In genomic region chr9:494764-495163, GRCh38 we compare ENCODE assay signal across 1 cellular context.
TF ChIP-seq lines count a peak whose summit lies in the region.

No MANE protein-coding gene starts in this region.

TF ChIP-seq in HepG2, 621 proteins besides CTCF, POLR2A, EP300 and RAD21 (continued from another document and continues in another):
- TF ChIP-seq, protein P1, sequence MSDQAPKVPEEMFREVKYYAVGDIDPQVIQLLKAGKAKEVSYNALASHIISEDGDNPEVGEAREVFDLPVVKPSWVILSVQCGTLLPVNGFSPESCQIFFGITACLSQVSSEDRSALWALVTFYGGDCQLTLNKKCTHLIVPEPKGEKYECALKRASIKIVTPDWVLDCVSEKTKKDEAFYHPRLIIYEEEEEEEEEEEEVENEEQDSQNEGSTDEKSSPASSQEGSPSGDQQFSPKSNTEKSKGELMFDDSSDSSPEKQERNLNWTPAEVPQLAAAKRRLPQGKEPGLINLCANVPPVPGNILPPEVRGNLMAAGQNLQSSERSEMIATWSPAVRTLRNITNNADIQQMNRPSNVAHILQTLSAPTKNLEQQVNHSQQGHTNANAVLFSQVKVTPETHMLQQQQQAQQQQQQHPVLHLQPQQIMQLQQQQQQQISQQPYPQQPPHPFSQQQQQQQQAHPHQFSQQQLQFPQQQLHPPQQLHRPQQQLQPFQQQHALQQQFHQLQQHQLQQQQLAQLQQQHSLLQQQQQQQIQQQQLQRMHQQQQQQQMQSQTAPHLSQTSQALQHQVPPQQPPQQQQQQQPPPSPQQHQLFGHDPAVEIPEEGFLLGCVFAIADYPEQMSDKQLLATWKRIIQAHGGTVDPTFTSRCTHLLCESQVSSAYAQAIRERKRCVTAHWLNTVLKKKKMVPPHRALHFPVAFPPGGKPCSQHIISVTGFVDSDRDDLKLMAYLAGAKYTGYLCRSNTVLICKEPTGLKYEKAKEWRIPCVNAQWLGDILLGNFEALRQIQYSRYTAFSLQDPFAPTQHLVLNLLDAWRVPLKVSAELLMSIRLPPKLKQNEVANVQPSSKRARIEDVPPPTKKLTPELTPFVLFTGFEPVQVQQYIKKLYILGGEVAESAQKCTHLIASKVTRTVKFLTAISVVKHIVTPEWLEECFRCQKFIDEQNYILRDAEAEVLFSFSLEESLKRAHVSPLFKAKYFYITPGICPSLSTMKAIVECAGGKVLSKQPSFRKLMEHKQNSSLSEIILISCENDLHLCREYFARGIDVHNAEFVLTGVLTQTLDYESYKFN (CRISPR knock-in tag; conservative IDR thresholded peaks at IDR 0.05) = 0 out of 2 replicates have a peak, but pooled peaks have one; percentile 24
- TF ChIP-seq, protein P2, sequence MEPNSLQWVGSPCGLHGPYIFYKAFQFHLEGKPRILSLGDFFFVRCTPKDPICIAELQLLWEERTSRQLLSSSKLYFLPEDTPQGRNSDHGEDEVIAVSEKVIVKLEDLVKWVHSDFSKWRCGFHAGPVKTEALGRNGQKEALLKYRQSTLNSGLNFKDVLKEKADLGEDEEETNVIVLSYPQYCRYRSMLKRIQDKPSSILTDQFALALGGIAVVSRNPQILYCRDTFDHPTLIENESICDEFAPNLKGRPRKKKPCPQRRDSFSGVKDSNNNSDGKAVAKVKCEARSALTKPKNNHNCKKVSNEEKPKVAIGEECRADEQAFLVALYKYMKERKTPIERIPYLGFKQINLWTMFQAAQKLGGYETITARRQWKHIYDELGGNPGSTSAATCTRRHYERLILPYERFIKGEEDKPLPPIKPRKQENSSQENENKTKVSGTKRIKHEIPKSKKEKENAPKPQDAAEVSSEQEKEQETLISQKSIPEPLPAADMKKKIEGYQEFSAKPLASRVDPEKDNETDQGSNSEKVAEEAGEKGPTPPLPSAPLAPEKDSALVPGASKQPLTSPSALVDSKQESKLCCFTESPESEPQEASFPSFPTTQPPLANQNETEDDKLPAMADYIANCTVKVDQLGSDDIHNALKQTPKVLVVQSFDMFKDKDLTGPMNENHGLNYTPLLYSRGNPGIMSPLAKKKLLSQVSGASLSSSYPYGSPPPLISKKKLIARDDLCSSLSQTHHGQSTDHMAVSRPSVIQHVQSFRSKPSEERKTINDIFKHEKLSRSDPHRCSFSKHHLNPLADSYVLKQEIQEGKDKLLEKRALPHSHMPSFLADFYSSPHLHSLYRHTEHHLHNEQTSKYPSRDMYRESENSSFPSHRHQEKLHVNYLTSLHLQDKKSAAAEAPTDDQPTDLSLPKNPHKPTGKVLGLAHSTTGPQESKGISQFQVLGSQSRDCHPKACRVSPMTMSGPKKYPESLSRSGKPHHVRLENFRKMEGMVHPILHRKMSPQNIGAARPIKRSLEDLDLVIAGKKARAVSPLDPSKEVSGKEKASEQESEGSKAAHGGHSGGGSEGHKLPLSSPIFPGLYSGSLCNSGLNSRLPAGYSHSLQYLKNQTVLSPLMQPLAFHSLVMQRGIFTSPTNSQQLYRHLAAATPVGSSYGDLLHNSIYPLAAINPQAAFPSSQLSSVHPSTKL (CRISPR knock-in tag; IDR thresholded peaks at IDR 0.05) = peak; percentile 79
- TF ChIP-seq THRA (CRISPR knock-in tag; IDR thresholded peaks at IDR 0.05; ENCODE audit: borderline replicate concordance) = 0 out of 2 replicates have a peak, but pooled peaks have one; percentile 15
- TF ChIP-seq FOXJ3 (CRISPR knock-in tag; IDR thresholded peaks at IDR 0.05; ENCODE audit: borderline replicate concordance) = peak; percentile 45; the same call in 1 of the 2 replicates
- no peak for TF ChIP-seq ZNF782 (CRISPR knock-in tag; IDR thresholded peaks at IDR 0.05; ENCODE audit: borderline replicate concordance)
- TF ChIP-seq SUZ12 (IDR thresholded peaks at IDR 0.05; ENCODE audit: low read depth, low read length) = no peak
- 0 out of 2 replicates have a peak, but pooled peaks have one; percentile 39 for TF ChIP-seq ZNF503 (CRISPR knock-in tag; IDR thresholded peaks at IDR 0.05)
- peak; percentile 53; the same call in 1 of the 2 replicates for TF ChIP-seq NFIC (IDR thresholded peaks at IDR 0.05; ENCODE audit: low read length)
- no peak for TF ChIP-seq FOXA1 (IDR thresholded peaks at IDR 0.05)
- peak; percentile 65 for TF ChIP-seq FOXA1 (CRISPR knock-in tag; IDR thresholded peaks at IDR 0.05)
- TF ChIP-seq, protein P3, sequence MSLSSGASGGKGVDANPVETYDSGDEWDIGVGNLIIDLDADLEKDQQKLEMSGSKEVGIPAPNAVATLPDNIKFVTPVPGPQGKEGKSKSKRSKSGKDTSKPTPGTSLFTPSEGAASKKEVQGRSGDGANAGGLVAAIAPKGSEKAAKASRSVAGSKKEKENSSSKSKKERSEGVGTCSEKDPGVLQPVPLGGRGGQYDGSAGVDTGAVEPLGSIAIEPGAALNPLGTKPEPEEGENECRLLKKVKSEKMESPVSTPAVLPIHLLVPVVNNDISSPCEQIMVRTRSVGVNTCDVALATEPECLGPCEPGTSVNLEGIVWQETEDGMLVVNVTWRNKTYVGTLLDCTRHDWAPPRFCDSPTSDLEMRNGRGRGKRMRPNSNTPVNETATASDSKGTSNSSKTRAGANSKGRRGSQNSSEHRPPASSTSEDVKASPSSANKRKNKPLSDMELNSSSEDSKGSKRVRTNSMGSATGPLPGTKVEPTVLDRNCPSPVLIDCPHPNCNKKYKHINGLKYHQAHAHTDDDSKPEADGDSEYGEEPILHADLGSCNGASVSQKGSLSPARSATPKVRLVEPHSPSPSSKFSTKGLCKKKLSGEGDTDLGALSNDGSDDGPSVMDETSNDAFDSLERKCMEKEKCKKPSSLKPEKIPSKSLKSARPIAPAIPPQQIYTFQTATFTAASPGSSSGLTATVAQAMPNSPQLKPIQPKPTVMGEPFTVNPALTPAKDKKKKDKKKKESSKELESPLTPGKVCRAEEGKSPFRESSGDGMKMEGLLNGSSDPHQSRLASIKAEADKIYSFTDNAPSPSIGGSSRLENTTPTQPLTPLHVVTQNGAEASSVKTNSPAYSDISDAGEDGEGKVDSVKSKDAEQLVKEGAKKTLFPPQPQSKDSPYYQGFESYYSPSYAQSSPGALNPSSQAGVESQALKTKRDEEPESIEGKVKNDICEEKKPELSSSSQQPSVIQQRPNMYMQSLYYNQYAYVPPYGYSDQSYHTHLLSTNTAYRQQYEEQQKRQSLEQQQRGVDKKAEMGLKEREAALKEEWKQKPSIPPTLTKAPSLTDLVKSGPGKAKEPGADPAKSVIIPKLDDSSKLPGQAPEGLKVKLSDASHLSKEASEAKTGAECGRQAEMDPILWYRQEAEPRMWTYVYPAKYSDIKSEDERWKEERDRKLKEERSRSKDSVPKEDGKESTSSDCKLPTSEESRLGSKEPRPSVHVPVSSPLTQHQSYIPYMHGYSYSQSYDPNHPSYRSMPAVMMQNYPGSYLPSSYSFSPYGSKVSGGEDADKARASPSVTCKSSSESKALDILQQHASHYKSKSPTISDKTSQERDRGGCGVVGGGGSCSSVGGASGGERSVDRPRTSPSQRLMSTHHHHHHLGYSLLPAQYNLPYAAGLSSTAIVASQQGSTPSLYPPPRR (CRISPR knock-in tag; IDR thresholded peaks at IDR 0.05; ENCODE audit: borderline replicate concordance) = peak; percentile 91
- TF ChIP-seq NRL (CRISPR knock-in tag; IDR thresholded peaks at IDR 0.05; ENCODE audit: borderline replicate concordance) = no peak
- TF ChIP-seq SOX13 (IDR thresholded peaks at IDR 0.05) = no peak
- TF ChIP-seq SOX13 (CRISPR knock-in tag; conservative IDR thresholded peaks at IDR 0.05 in 1 of 2, IDR thresholded peaks at IDR 0.05 in 1 of 2) = peak in 1 of 2 experiments; percentile 67; a peak in 2 of 4 replicates
- TF ChIP-seq ISX (CRISPR knock-in tag; conservative IDR thresholded peaks at IDR 0.05) = no peak
- 0 out of 2 replicates have a peak, but pooled peaks have one; percentile 48 for TF ChIP-seq GATAD2A (CRISPR knock-in tag; IDR thresholded peaks at IDR 0.05)
- TF ChIP-seq HNF1A (IDR thresholded peaks at IDR 0.05; ENCODE audit: low read depth) = no peak
- peak; percentile 34; the same call in 1 of the 2 replicates for TF ChIP-seq HNF1A (CRISPR knock-in tag; IDR thresholded peaks at IDR 0.05; ENCODE audit: borderline replicate concordance)
- TF ChIP-seq, protein P4, sequence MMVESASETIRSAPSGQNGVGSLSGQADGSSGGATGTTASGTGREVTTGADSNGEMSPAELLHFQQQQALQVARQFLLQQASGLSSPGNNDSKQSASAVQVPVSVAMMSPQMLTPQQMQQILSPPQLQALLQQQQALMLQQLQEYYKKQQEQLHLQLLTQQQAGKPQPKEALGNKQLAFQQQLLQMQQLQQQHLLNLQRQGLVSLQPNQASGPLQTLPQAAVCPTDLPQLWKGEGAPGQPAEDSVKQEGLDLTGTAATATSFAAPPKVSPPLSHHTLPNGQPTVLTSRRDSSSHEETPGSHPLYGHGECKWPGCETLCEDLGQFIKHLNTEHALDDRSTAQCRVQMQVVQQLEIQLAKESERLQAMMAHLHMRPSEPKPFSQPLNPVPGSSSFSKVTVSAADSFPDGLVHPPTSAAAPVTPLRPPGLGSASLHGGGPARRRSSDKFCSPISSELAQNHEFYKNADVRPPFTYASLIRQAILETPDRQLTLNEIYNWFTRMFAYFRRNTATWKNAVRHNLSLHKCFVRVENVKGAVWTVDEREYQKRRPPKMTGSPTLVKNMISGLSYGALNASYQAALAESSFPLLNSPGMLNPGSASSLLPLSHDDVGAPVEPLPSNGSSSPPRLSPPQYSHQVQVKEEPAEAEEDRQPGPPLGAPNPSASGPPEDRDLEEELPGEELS (CRISPR knock-in tag; IDR thresholded peaks at IDR 0.05) = peak; percentile 48; the same call in 1 of the 2 replicates
- peak; percentile 89 for TF ChIP-seq RARA (CRISPR knock-in tag; IDR thresholded peaks at IDR 0.05)
- peak; percentile 55; the same call in 1 of the 2 replicates for TF ChIP-seq ISL2 (CRISPR knock-in tag; IDR thresholded peaks at IDR 0.05)
- TF ChIP-seq ZBTB39 (CRISPR knock-in tag; IDR thresholded peaks at IDR 0.05) = no peak
- TF ChIP-seq SIX4 (CRISPR knock-in tag; IDR thresholded peaks at IDR 0.05) = peak; percentile 17; the same call in 1 of the 2 replicates
- no peak for TF ChIP-seq AGO2 (optimal IDR thresholded peaks at IDR 0.05; ENCODE audit: low read depth, low read length)
- TF ChIP-seq DRAP1 (CRISPR knock-in tag; IDR thresholded peaks at IDR 0.05) = no peak
- TF ChIP-seq ZNF30 (CRISPR knock-in tag; IDR thresholded peaks at IDR 0.05) = no peak
- 0 out of 2 replicates have a peak, but pooled peaks have one; percentile 22 for TF ChIP-seq SOX5 (CRISPR knock-in tag; IDR thresholded peaks at IDR 0.05; ENCODE audit: borderline replicate concordance)
